In the genomic region with DNA sequence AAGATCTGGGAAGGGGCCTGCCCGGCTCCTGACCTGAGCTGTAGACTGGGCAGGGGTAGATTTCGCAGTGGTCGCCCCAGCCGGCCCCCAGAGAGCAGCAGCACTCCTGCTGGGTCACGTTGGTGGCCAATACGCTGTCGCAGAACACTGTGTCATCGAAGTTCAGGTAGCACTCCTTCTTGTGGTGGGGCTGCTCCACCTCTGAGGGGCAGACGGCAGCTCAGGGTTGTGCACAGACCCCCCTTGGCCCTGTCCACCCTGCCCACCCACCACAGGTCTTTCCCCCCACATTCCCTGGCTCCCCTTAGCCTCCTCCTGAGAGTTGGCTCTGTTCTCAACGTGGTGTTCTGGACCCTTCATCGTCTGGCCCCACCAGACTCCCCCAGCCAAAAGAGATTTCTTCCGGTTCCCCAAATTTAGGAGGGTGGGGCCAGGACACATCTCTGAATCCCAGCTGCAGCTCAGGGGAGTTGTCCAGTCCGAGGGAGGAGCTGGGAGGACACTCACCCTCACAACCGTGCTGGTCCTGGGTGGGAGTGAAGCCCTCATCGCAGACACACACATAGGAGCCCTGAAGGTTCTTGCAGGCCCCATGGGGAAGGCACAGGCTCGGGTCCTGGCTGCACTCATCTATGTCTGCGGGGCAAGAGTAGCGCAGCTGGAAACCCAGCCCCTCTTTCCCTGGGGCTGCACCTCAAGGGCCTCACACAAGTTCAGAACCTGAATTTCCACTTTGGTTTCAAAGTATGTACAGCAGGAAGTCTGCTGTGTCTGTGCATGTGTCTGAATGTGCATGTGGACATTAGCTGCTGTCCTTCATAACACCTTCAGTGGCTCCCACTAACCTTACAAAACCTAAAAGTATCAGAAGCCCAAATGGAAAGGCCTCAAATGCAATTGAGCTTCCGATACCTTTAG, we compare ENCODE assay signal across 8 cellular contexts. TPM values are rescaled to one million over a fixed set of nuclear protein-coding genes. Genes with fewer than 3 reads are reported as not detected.
DNase-seq lines count a peak whose midpoint lies in the region; ATAC-seq, FAIRE-seq and TF ChIP-seq lines count a peak whose summit lies in the region.

No MANE protein-coding gene starts in this region.

- TF ChIP-seq CTCF in Calu3 (IDR thresholded peaks at IDR 0.05; ENCODE audit: unreplicated experiment), result no peak
- no peak for TF ChIP-seq CTCF in OCI-LY1 (IDR thresholded peaks at IDR 0.05; ENCODE audit: low read length)
- no peak for TF ChIP-seq CTCF in endothelial cell of umbilical vein (IDR thresholded peaks at IDR 0.05; ENCODE audit: extremely low read depth in 1 of 2, insufficient read depth in 1 of 2, low read depth in 1 of 2, low read length in 2 of 2)
- no peak for TF ChIP-seq CTCF in pancreas (IDR thresholded peaks at IDR 0.05)

- no peaks in the 10 kb centered on the region for H3K27me3 Mint-ChIP-seq in Calu3 (ENCODE audit: unreplicated experiment)

- DNase-seq in Calu3, result no peak
- DNase-seq in endothelial cell of umbilical vein (ENCODE audit: low read depth, low spot score), result peak; percentile 24
- peak in 3 of 6 donors; percentile 23 to 67 (median 53) for DNase-seq in pancreas
- no peak for DNase-seq in NCI-H2196 (lab: John Stamatoyannopoulos, UW; ENCODE audit: unreplicated experiment)
- DNase-seq in globus pallidus (ENCODE audit: low spot score), result no peak
- no peak for DNase-seq in DMS79 treated with DMSO at 0.1 percent for 48 hours (lab: John Stamatoyannopoulos, UW)
- DNase-seq in HEK293T (ENCODE audit: extremely low spot score), result no peak

- dilution Hi-C loops in endothelial cell of umbilical vein (cut with MboI; ENCODE audit: extremely low pct_ligation_motif_present, low sequenced_read_pairs), result no loop called here

- H3K4me2 ChIP-seq in OCI-LY1 (ENCODE audit: low read length) (peak overlapping the region; percentile 69), endothelial cell of umbilical vein (ENCODE audit: insufficient read depth, low read length) (no peak overlapping the region)

- no peaks in the 10 kb centered on the region for H3K9me3 Mint-ChIP-seq in Calu3 (ENCODE audit: low read depth, unreplicated experiment)

- peak overlapping the region; percentile 64 for H3K27ac Mint-ChIP-seq in Calu3 (ENCODE audit: unreplicated experiment)

- no peaks in the 10 kb centered on the region for H3K27me3 ChIP-seq in OCI-LY1 (ENCODE audit: insufficient read depth, low read length)
- no peaks in the 10 kb centered on the region for H3K27me3 ChIP-seq in endothelial cell of umbilical vein (ENCODE audit: control insufficient read depth in 2 of 2, insufficient read depth in 2 of 2, low read length in 2 of 2)
- no peaks in the 10 kb centered on the region for H3K27me3 ChIP-seq in pancreas

- H3K27ac ChIP-seq in OCI-LY1 (ENCODE audit: low read depth, low read length, poor library complexity, severe bottlenecking) (peak overlapping the region; percentile 35), endothelial cell of umbilical vein (ENCODE audit: insufficient read depth, low read depth, low read length) (no peak overlapping the region), pancreas (peak overlapping the region; percentile 77 to 87 (median 80))

- FAIRE-seq in endothelial cell of umbilical vein (lab: Jason Lieb, UNC) (no peak), pancreas (lab: Jason Lieb, UNC) (no peak)

- H3K79me2 ChIP-seq in OCI-LY1 (ENCODE audit: insufficient read depth, low read length) (no peaks in the 10 kb centered on the region), endothelial cell of umbilical vein (ENCODE audit: control insufficient read depth, insufficient read depth, low read length) (no peaks in the 10 kb centered on the region)

- H3F3A ChIP-seq in OCI-LY1 (ENCODE audit: insufficient read depth, low read length), result no peaks in the 10 kb centered on the region

- H3K4me1 ChIP-seq in OCI-LY1 (ENCODE audit: insufficient read depth, low read length, severe bottlenecking) (peaks cover 22% of the 10 kb centered on the region), endothelial cell of umbilical vein (ENCODE audit: control insufficient read depth, extremely low read depth, insufficient read depth, low read length) (peaks cover 6% of the 10 kb centered on the region), pancreas (peaks cover 5 to 13% (median 7%) of the 10 kb centered on the region in 3 donors)

- 43 to 45% methylated on average over 19 of the region's 19 CpGs for WGBS in pancreas, 2 donors

- ATAC-seq in pancreas, result no peak

- H3K9ac ChIP-seq in OCI-LY1 (ENCODE audit: low read length), result peak overlapping the region; percentile 54; the same call in 1 of the 2 replicates
- no peak overlapping the region for H3K9ac ChIP-seq in endothelial cell of umbilical vein (replicated peaks; ENCODE audit: extremely low read depth, insufficient read depth, low read length)

- POLR2A ChIA-PET in endothelial cell of umbilical vein (lab: Charles Lee), result interaction anchor here (1.1 kb wide), 3 partner anchors 16 to 33 kb away, joined by 3 read pairs; a partner anchor contains a TSS
- POLR2A ChIA-PET in HEK293T (lab: Yijun Ruan, JAX), result interaction anchor here (1.0 to 2.3 kb wide), 9 partner anchors 17 to 74 kb away, joined by 3 to 16 read pairs (median 4); a partner anchor contains a TSS

- H3K9me1 ChIP-seq in endothelial cell of umbilical vein (replicated peaks; ENCODE audit: control insufficient read depth, extremely low read depth, insufficient read depth, low read length), result no peaks in the 10 kb centered on the region

- CTCF ChIA-PET in Calu3 (lab: Charles Lee) (interaction anchor here (0.7 to 2.9 kb wide), 7 partner anchors 11 to 168 kb away, joined by 3 to 39 read pairs (median 4); a partner anchor contains a TSS), endothelial cell of umbilical vein (lab: Charles Lee) (interaction anchor here (1.0 to 6.1 kb wide), 15 partner anchors 8 to 344 kb away, joined by 3 to 206 read pairs (median 13); a partner anchor contains a TSS), HEK293T (lab: Yijun Ruan, JAX) (interaction anchor here (0.7 to 5.0 kb wide), 17 partner anchors 11 to 170 kb away, joined by 3 to 50 read pairs (median 5); a partner anchor contains a TSS)

- peak overlapping the region; percentile 62 for H3K4me3 Mint-ChIP-seq in Calu3 (ENCODE audit: low read depth, unreplicated experiment)

- H3K4me3 ChIP-seq in OCI-LY1 (ENCODE audit: low read depth, low read length, poor library complexity, severe bottlenecking), result peak overlapping the region; percentile 66
- peak overlapping the region in 1 of 3 experiments; percentile 38 for H3K4me3 ChIP-seq in endothelial cell of umbilical vein (replicated peaks in 1 of 3; ENCODE audit: insufficient read depth in 1 of 3, low read depth in 1 of 3, low read length in 3 of 3)
- H3K4me3 ChIP-seq in pancreas, result peak overlapping the region in 2 of 4 donors; percentile 43 to 66

- no peak for TF ChIP-seq POLR2A in endothelial cell of umbilical vein (IDR thresholded peaks at IDR 0.05; ENCODE audit: low read depth, low read length)

- H4K20me1 ChIP-seq in OCI-LY1 (ENCODE audit: insufficient read depth, low read length), result no peaks in the 10 kb centered on the region
- H4K20me1 ChIP-seq in endothelial cell of umbilical vein (replicated peaks; ENCODE audit: control insufficient read depth, extremely low read depth, insufficient read depth, low read length), result no peaks in the 10 kb centered on the region

- intact Hi-C loops in Calu3 (cut with micrococcal nuclease; ENCODE audit: unreplicated experiment) (loop anchor here (2.0 kb wide), 1 partner anchor 29 kb away; a partner anchor contains a TSS), endothelial cell of umbilical vein (cut with micrococcal nuclease) (no loop called here), pancreas (cut with DNase I) (no loop called here)

- no peaks in the 10 kb centered on the region for H3K9me2 ChIP-seq in OCI-LY1 (ENCODE audit: low read depth, low read length)

- H3K9me3 ChIP-seq in OCI-LY1 (ENCODE audit: low read length) (no peaks in the 10 kb centered on the region), endothelial cell of umbilical vein (replicated peaks; ENCODE audit: control insufficient read depth, insufficient read depth, low read length) (no peaks in the 10 kb centered on the region), pancreas (no peaks in the 10 kb centered on the region)

- H3K36me3 ChIP-seq in OCI-LY1 (ENCODE audit: insufficient read depth, low read length) (0 out of 2 replicates have a peak, but pooled peaks cover 5% of the 10 kb centered on the region), endothelial cell of umbilical vein (ENCODE audit: control insufficient read depth in 2 of 2, extremely low read depth in 1 of 2, insufficient read depth in 2 of 2, low read length in 2 of 2) (peaks cover 0 to 24% of the 10 kb centered on the region in 2 experiments), pancreas (peaks cover 0 to 9% (median 0%) of the 10 kb centered on the region in 3 donors)

- H3K36me3 Mint-ChIP-seq in Calu3 (ENCODE audit: insufficient read depth, unreplicated experiment), result peaks cover 77% of the 10 kb centered on the region

- H3K4me1 Mint-ChIP-seq in Calu3 (ENCODE audit: low read depth, unreplicated experiment), result peaks cover 31% of the 10 kb centered on the region

- BruUV-seq in Calu3 (replicated peaks; lab: Mats Ljungman, UMichigan) (no TSS peak), endothelial cell of umbilical vein (replicated peaks; lab: Mats Ljungman, UMichigan) (no TSS peak)

- H2AFZ ChIP-seq in OCI-LY1 (ENCODE audit: low read length) (no peak overlapping the region), endothelial cell of umbilical vein (ENCODE audit: low read depth, low read length) (no peak overlapping the region)

RNA-seq across cellular contexts. Expression of a gene that starts 16.5 kb away (rescaled TPM):
- total RNA-seq in Calu3 (2022) (47.8 and 53.6 TPM in 2 replicates), endothelial cell of umbilical vein (88.2 and 88.7 TPM in 2 replicates), pancreas (10 to 100 TPM; 40.1 to 49.4 (median 41.2) TPM)
- polyA plus RNA-seq in endothelial cell of umbilical vein (126 and 153 TPM in 2 replicates), pancreas (10 to 100 TPM; 68.9 to 83.9 TPM)
- 95.1 and 111 TPM in 2 replicates for polyA plus RNA-seq in endothelial cell of umbilical vein (2011; cell fraction: cytosol; rRNA removed)
- 143 and 176 TPM in 2 replicates for polyA plus RNA-seq in endothelial cell of umbilical vein (2011; cell fraction: nucleus; rRNA removed)
- polyA plus RNA-seq in endothelial cell of umbilical vein (2012), result 53.3 and 68.2 TPM in 2 replicates
- polyA minus RNA-seq in endothelial cell of umbilical vein, result 50.9 and 74.3 TPM in 2 replicates
- polyA minus RNA-seq in endothelial cell of umbilical vein (2011; cell fraction: cytosol; rRNA and poly(A)+ RNA removed), result 57.2 TPM
- polyA minus RNA-seq in endothelial cell of umbilical vein (2011; cell fraction: nucleus; rRNA and poly(A)+ RNA removed), result 38.2 and 51.4 TPM in 2 replicates

RNA-seq across cellular contexts. Expression of a gene that starts 16.8 kb away (rescaled TPM):
- total RNA-seq in Calu3 (2022) (166 and 169 TPM in 2 replicates), endothelial cell of umbilical vein (120 and 121 TPM in 2 replicates), pancreas (100 to 1,000 TPM in 1 of 6 donors, 10 to 100 TPM in 5; 44.7 to 119 (median 63.4) TPM)
- polyA plus RNA-seq in endothelial cell of umbilical vein (209 and 225 TPM in 2 replicates), pancreas (100 to 1,000 TPM; 118 to 151 TPM)
- 92.6 and 135 TPM in 2 replicates for polyA plus RNA-seq in endothelial cell of umbilical vein (2011; cell fraction: cytosol; rRNA removed)
- 799 and 904 TPM in 2 replicates for polyA plus RNA-seq in endothelial cell of umbilical vein (2011; cell fraction: nucleus; rRNA removed)
- 108 and 232 TPM in 2 replicates for polyA plus RNA-seq in endothelial cell of umbilical vein (2012)
- 44.1 and 70.6 TPM in 2 replicates for polyA minus RNA-seq in endothelial cell of umbilical vein
- 8.5 TPM for polyA minus RNA-seq in endothelial cell of umbilical vein (2011; cell fraction: cytosol; rRNA and poly(A)+ RNA removed)
- polyA minus RNA-seq in endothelial cell of umbilical vein (2011; cell fraction: nucleus; rRNA and poly(A)+ RNA removed), result 104 and 152 TPM in 2 replicates

RNA-seq across cellular contexts. Expression of a gene that starts 28.9 kb away (rescaled TPM):
- 40.7 and 45.3 TPM in 2 replicates for total RNA-seq in Calu3 (2022)
- total RNA-seq in endothelial cell of umbilical vein, result 40.8 and 46.9 TPM in 2 replicates
- polyA plus RNA-seq in endothelial cell of umbilical vein, result 96.2 and 96.7 TPM in 2 replicates
- 73.6 and 74.5 TPM in 2 replicates for polyA plus RNA-seq in endothelial cell of umbilical vein (2011; cell fraction: cytosol; rRNA removed)
- polyA plus RNA-seq in endothelial cell of umbilical vein (2011; cell fraction: nucleus; rRNA removed), result 50.6 TPM in 2 replicates
- 93.2 and 99.8 TPM in 2 replicates for polyA plus RNA-seq in endothelial cell of umbilical vein (2012)
- 11.3 and 14.6 TPM in 2 replicates for polyA minus RNA-seq in endothelial cell of umbilical vein
- 27.7 TPM for polyA minus RNA-seq in endothelial cell of umbilical vein (2011; cell fraction: cytosol; rRNA and poly(A)+ RNA removed)
- polyA minus RNA-seq in endothelial cell of umbilical vein (2011; cell fraction: nucleus; rRNA and poly(A)+ RNA removed), result 14.4 and 33.5 TPM in 2 replicates
- 10 to 100 TPM; 17.8 to 29.1 (median 20.1) TPM for total RNA-seq in pancreas
- 10 to 100 TPM; 32.5 to 34.8 TPM for polyA plus RNA-seq in pancreas

RNA-seq across cellular contexts. Expression of a gene that starts 31.0 kb away (rescaled TPM):
- total RNA-seq in Calu3 (2022) (29.8 and 30.6 TPM in 2 replicates), endothelial cell of umbilical vein (63.1 and 63.8 TPM in 2 replicates), pancreas (10 to 100 TPM; 22.7 to 45.9 (median 28.6) TPM)
- polyA plus RNA-seq in endothelial cell of umbilical vein (153 and 193 TPM in 2 replicates), pancreas (10 to 100 TPM; 37.3 to 49.1 TPM)
- polyA plus RNA-seq in endothelial cell of umbilical vein (2011; cell fraction: cytosol; rRNA removed), result 57.2 and 80.4 TPM in 2 replicates
- polyA plus RNA-seq in endothelial cell of umbilical vein (2011; cell fraction: nucleus; rRNA removed), result 31.0 and 31.4 TPM in 2 replicates
- polyA plus RNA-seq in endothelial cell of umbilical vein (2012), result 44.3 and 64.1 TPM in 2 replicates
- 30.8 and 35.3 TPM in 2 replicates for polyA minus RNA-seq in endothelial cell of umbilical vein
- polyA minus RNA-seq in endothelial cell of umbilical vein (2011; cell fraction: cytosol; rRNA and poly(A)+ RNA removed), result 10.7 TPM
- 15.6 and 20.3 TPM in 2 replicates for polyA minus RNA-seq in endothelial cell of umbilical vein (2011; cell fraction: nucleus; rRNA and poly(A)+ RNA removed)

RNA-seq across cellular contexts. Expression of a gene that starts 34.5 kb away (rescaled TPM):
- total RNA-seq in Calu3 (2022), result 73.7 and 81.0 TPM in 2 replicates
- 18.8 and 19.7 TPM in 2 replicates for total RNA-seq in endothelial cell of umbilical vein
- 12.7 and 18.5 TPM in 2 replicates for polyA plus RNA-seq in endothelial cell of umbilical vein
- polyA plus RNA-seq in endothelial cell of umbilical vein (2011; cell fraction: cytosol; rRNA removed), result 7.1 and 11.1 TPM in 2 replicates
- polyA plus RNA-seq in endothelial cell of umbilical vein (2011; cell fraction: nucleus; rRNA removed), result 29.6 and 32.5 TPM in 2 replicates
- polyA plus RNA-seq in endothelial cell of umbilical vein (2012), result 14.2 and 20.1 TPM in 2 replicates
- 8.6 and 12.0 TPM in 2 replicates for polyA minus RNA-seq in endothelial cell of umbilical vein
- polyA minus RNA-seq in endothelial cell of umbilical vein (2011; cell fraction: cytosol; rRNA and poly(A)+ RNA removed), result 64.3 TPM
- polyA minus RNA-seq in endothelial cell of umbilical vein (2011; cell fraction: nucleus; rRNA and poly(A)+ RNA removed), result 7.8 and 11.2 TPM in 2 replicates
- total RNA-seq in pancreas, result 10 to 100 TPM in 4 of 6 donors, 1 to 10 TPM in 2; 6.5 to 26.2 (median 11.2) TPM
- 10 to 100 TPM; 25.0 to 34.2 TPM for polyA plus RNA-seq in pancreas
